Comparison of ENCODE assay signal across 10 cellular contexts in the genomic region with DNA sequence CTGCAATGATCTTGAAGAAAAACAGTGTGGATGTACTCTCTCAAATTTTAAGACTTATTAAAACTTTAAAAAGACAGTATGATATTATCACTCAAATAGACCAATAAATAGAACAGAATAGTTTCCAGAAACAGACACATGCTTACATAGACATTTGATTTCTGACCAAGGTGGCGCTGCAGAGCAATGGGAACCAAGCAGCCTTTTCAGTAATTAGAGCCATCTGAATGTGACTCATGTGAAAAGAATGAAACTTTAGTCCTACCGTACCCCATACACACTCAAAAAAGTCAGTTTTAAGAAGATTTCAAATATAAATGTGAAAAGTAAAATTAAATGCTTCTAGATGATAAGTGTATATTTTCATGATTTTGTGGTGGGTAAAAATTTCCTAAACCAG.
DNase-seq lines count a peak whose midpoint lies in the region; ATAC-seq and TF ChIP-seq lines count a peak whose summit lies in the region.
"Had no signal": no experiment of that assay in that cellular context is flagged by ENCODE, and none has a peak within 500 bp of the region (broad histone marks: within the 10 kb centered on the region; RNA-seq: fewer than 3 reads in every experiment).

No MANE protein-coding gene starts in this region.

- CTCF ChIA-PET in WTC11 (lab: Charles Lee), result no interaction called here
- CTCF ChIA-PET in activated CD4-positive, alpha-beta T cell treated with anti-CD3 and anti-CD28 coated beads, Interleukin-2, amount 10 ng/mL, durations not matched to agents 7 days and 5 days (lab: Charles Lee), result no interaction called here

- TF ChIP-seq RAD21 in Ishikawa (IDR thresholded peaks at IDR 0.05; ENCODE audit: low read depth), result peak; percentile 10; the same call in 1 of the 2 replicates

- TF ChIP-seq EP300 in Ishikawa (IDR thresholded peaks at IDR 0.05; ENCODE audit: borderline replicate concordance), result no peak

- H3K4me3 Mint-ChIP-seq in WTC11, result no peak overlapping the region
- H3K4me3 Mint-ChIP-seq in activated CD4-positive, alpha-beta T cell treated with anti-CD3 and anti-CD28 coated beads, Interleukin-2, amount 10 ng/mL, durations not matched to agents 7 days and 5 days, result no peak overlapping the region

- peaks cover 19% of the 10 kb centered on the region for H3K9me3 Mint-ChIP-seq in WTC11
- peaks cover 6% of the 10 kb centered on the region for H3K9me3 Mint-ChIP-seq in activated CD4-positive, alpha-beta T cell treated with anti-CD3 and anti-CD28 coated beads, Interleukin-2, amount 10 ng/mL, durations not matched to agents 7 days and 5 days

- POLR2A ChIA-PET in WTC11 (lab: Charles Lee), result no interaction called here
- POLR2A ChIA-PET in activated CD4-positive, alpha-beta T cell treated with anti-CD3 and anti-CD28 coated beads, Interleukin-2, amount 10 ng/mL, durations not matched to agents 7 days and 5 days (lab: Charles Lee), result no interaction called here

- no peaks in the 10 kb centered on the region for H3K27me3 Mint-ChIP-seq in WTC11 (ENCODE audit: low read depth)
- peaks cover 8% of the 10 kb centered on the region for H3K27me3 Mint-ChIP-seq in activated CD4-positive, alpha-beta T cell treated with anti-CD3 and anti-CD28 coated beads, Interleukin-2, amount 10 ng/mL, durations not matched to agents 7 days and 5 days

- no peak overlapping the region for H3K27ac Mint-ChIP-seq in WTC11
- H3K27ac Mint-ChIP-seq in activated CD4-positive, alpha-beta T cell treated with anti-CD3 and anti-CD28 coated beads, Interleukin-2, amount 10 ng/mL, durations not matched to agents 7 days and 5 days, result no peak overlapping the region

- no peaks in the 10 kb centered on the region for H3K36me3 ChIP-seq in kidney epithelial cell (ENCODE audit: control insufficient read depth, insufficient read depth, low read length)

- H3K36me3 Mint-ChIP-seq in WTC11, result peaks cover 19% of the 10 kb centered on the region
- H3K36me3 Mint-ChIP-seq in activated CD4-positive, alpha-beta T cell treated with anti-CD3 and anti-CD28 coated beads, Interleukin-2, amount 10 ng/mL, durations not matched to agents 7 days and 5 days (ENCODE audit: low read depth), result no peaks in the 10 kb centered on the region

- TF ChIP-seq CTCF in WTC11 (IDR thresholded peaks at IDR 0.05) (no peak), kidney epithelial cell (IDR thresholded peaks at IDR 0.05; ENCODE audit: insufficient read depth, low read length, poor library complexity, severe bottlenecking) (peak; percentile 32)

- H3K4me1 Mint-ChIP-seq in WTC11, result peaks cover 4% of the 10 kb centered on the region
- H3K4me1 Mint-ChIP-seq in activated CD4-positive, alpha-beta T cell treated with anti-CD3 and anti-CD28 coated beads, Interleukin-2, amount 10 ng/mL, durations not matched to agents 7 days and 5 days, result no peaks in the 10 kb centered on the region

- no peaks in the 10 kb centered on the region for H3K27me3 ChIP-seq in kidney epithelial cell (ENCODE audit: control insufficient read depth, insufficient read depth, low read length)

- no peak overlapping the region for H3K4me3 ChIP-seq in kidney epithelial cell (ENCODE audit: low read depth, low read length)

- DNase-seq in DMS53 (lab: John Stamatoyannopoulos, UW) (peak; percentile 69), WTC11 (ENCODE audit: low spot score) (peak; percentile 50), kidney epithelial cell (ENCODE audit: low read depth) (no peak), cerebellar nuclear complex (lab: John Stamatoyannopoulos, UW) (no peak)
- no peak for DNase-seq in activated CD4-positive, CD25-positive, alpha-beta regulatory T cell treated with anti-CD3 and anti-CD28 coated beads, Interleukin-2, amount 50 U/mL, for 72 hours
- DNase-seq in stimulated activated CD4-positive, alpha-beta T cell treated with anti-CD3 and anti-CD28 coated beads, Interleukin-2, amount 100 ng/mL, for 48 hours, result no peak
- no peak for DNase-seq in activated CD4-positive, alpha-beta T cell treated with anti-CD3 and anti-CD28 coated beads, Interleukin-2, amount 10 ng/mL, durations not matched to agents 7 days and 5 days
- DNase-seq: activated CD8-positive, alpha-beta memory T cell treated with anti-CD3 and anti-CD28 coated beads, Interleukin-2, amount 50 U/mL, for 48 hours; left cardiac atrium had no signal

- peak; percentile 74 for ATAC-seq in WTC11
- ATAC-seq: left cardiac atrium had no signal

TF ChIP-seq in Ishikawa, 13 proteins besides CTCF, POLR2A, EP300 and RAD21 (continues in another document):
- TF ChIP-seq TCF12 (IDR thresholded peaks at IDR 0.05; ENCODE audit: low read depth), result no peak
- TF ChIP-seq FOXM1 (IDR thresholded peaks at IDR 0.05; ENCODE audit: borderline replicate concordance, low read depth), result no peak
- no peak for TF ChIP-seq EGR1 (IDR thresholded peaks at IDR 0.05)
- TF ChIP-seq ZBTB7A (IDR thresholded peaks at IDR 0.05; ENCODE audit: low read depth), result no peak
- TF ChIP-seq, protein P1, sequence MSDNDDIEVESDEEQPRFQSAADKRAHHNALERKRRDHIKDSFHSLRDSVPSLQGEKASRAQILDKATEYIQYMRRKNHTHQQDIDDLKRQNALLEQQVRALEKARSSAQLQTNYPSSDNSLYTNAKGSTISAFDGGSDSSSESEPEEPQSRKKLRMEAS (IDR thresholded peaks at IDR 0.05), result no peak
- TF ChIP-seq YY1 (IDR thresholded peaks at IDR 0.05; ENCODE audit: low read depth), result no peak
- no peak for TF ChIP-seq TAF1 (IDR thresholded peaks at IDR 0.05; ENCODE audit: low read depth)
- no peak for TF ChIP-seq USF1 (IDR thresholded peaks at IDR 0.05)
- no peak for TF ChIP-seq CREB1 (IDR thresholded peaks at IDR 0.05; ENCODE audit: low read depth)
- no peak for TF ChIP-seq TEAD4 (IDR thresholded peaks at IDR 0.05)
- no peak for TF ChIP-seq CEBPB (IDR thresholded peaks at IDR 0.05)
- TF ChIP-seq NFIC (IDR thresholded peaks at IDR 0.05), result no peak

TF ChIP-seq in WTC11, 78 proteins besides CTCF, POLR2A, EP300 and RAD21 (continues in another document):
- TF ChIP-seq ESRRA (CRISPR knock-in tag; IDR thresholded peaks at IDR 0.05; ENCODE audit: borderline replicate concordance) (no peak), IRF2 (CRISPR knock-in tag; IDR thresholded peaks at IDR 0.05; ENCODE audit: borderline replicate concordance, low read depth) (no peak), ZNF396 (CRISPR knock-in tag; IDR thresholded peaks at IDR 0.05; ENCODE audit: borderline replicate concordance) (no peak), TEAD1 (CRISPR knock-in tag; IDR thresholded peaks at IDR 0.05) (no peak), TEAD4 (CRISPR knock-in tag; IDR thresholded peaks at IDR 0.05) (no peak), ZNF512 (CRISPR knock-in tag; IDR thresholded peaks at IDR 0.05; ENCODE audit: borderline replicate concordance) (no peak), CDX4 (CRISPR knock-in tag; IDR thresholded peaks at IDR 0.05; ENCODE audit: borderline replicate concordance) (no peak), HMGA2 (CRISPR knock-in tag; IDR thresholded peaks at IDR 0.05) (no peak)
- TF ChIP-seq, protein P2, sequence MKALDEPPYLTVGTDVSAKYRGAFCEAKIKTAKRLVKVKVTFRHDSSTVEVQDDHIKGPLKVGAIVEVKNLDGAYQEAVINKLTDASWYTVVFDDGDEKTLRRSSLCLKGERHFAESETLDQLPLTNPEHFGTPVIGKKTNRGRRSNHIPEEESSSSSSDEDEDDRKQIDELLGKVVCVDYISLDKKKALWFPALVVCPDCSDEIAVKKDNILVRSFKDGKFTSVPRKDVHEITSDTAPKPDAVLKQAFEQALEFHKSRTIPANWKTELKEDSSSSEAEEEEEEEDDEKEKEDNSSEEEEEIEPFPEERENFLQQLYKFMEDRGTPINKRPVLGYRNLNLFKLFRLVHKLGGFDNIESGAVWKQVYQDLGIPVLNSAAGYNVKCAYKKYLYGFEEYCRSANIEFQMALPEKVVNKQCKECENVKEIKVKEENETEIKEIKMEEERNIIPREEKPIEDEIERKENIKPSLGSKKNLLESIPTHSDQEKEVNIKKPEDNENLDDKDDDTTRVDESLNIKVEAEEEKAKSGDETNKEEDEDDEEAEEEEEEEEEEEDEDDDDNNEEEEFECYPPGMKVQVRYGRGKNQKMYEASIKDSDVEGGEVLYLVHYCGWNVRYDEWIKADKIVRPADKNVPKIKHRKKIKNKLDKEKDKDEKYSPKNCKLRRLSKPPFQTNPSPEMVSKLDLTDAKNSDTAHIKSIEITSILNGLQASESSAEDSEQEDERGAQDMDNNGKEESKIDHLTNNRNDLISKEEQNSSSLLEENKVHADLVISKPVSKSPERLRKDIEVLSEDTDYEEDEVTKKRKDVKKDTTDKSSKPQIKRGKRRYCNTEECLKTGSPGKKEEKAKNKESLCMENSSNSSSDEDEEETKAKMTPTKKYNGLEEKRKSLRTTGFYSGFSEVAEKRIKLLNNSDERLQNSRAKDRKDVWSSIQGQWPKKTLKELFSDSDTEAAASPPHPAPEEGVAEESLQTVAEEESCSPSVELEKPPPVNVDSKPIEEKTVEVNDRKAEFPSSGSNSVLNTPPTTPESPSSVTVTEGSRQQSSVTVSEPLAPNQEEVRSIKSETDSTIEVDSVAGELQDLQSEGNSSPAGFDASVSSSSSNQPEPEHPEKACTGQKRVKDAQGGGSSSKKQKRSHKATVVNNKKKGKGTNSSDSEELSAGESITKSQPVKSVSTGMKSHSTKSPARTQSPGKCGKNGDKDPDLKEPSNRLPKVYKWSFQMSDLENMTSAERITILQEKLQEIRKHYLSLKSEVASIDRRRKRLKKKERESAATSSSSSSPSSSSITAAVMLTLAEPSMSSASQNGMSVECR (CRISPR knock-in tag; IDR thresholded peaks at IDR 0.05; ENCODE audit: borderline replicate concordance), result no peak

Comparison
In these comparisons a context has a peak if more than half of its experiments do, and no peak if none do; other contexts are left out.
1. DNase-seq: peak in DMS53 (single experiment) and WTC11 (single experiment); none in kidney epithelial cell (single experiment), activated CD4-positive, CD25-positive, alpha-beta regulatory T cell treated with anti-CD3 and anti-CD28 coated beads, Interleukin-2, amount 50 U/mL, for 72 hours (single experiment), cerebellar nuclear complex (0 of 2), stimulated activated CD4-positive, alpha-beta T cell treated with anti-CD3 and anti-CD28 coated beads, Interleukin-2, amount 100 ng/mL, for 48 hours (0 of 2) and activated CD4-positive, alpha-beta T cell treated with anti-CD3 and anti-CD28 coated beads, Interleukin-2, amount 10 ng/mL, durations not matched to agents 7 days and 5 days (single experiment).